In genomic region chr7:149496642-149497391, GRCh38 we compare ENCODE assay signal across 8 cellular contexts. TPM values are rescaled to one million over a fixed set of nuclear protein-coding genes. Genes with fewer than 3 reads are reported as not detected.
A peak's percentile ranks its signal among the peaks of the same experiment; 100 is the strongest.
DNase-seq lines count a peak whose midpoint lies in the region; ATAC-seq and TF ChIP-seq lines count a peak whose summit lies in the region.

No MANE protein-coding gene starts in this region.

- H3F3A ChIP-seq in OCI-LY1 (ENCODE audit: insufficient read depth, low read length): no peaks in the 10 kb centered on the region

- H3K27ac Mint-ChIP-seq in activated T-helper 2 cell treated with anti-CD3 and anti-CD28 coated beads, Interferon-gamma antibody, Interleukin-2, Interleukin-4, amounts not matched to agents 10 μg/mL and 5 μg/mL and 100 μg/mL, durations not matched to agents 14 hours and 24 hours and 36 hours: peak overlapping the region; percentile 97

- H3K4me3 Mint-ChIP-seq in activated T-helper 2 cell treated with anti-CD3 and anti-CD28 coated beads, Interferon-gamma antibody, Interleukin-2, Interleukin-4, amounts not matched to agents 10 μg/mL and 5 μg/mL and 100 μg/mL, durations not matched to agents 14 hours and 24 hours and 36 hours (ENCODE audit: low read depth): peak overlapping the region; percentile 96

- H3K9me2 ChIP-seq in OCI-LY1 (ENCODE audit: low read depth, low read length): no peaks in the 10 kb centered on the region

- intact Hi-C loops in activated T-helper 2 cell treated with anti-CD3 and anti-CD28 coated beads, Interferon-gamma antibody, Interleukin-2, Interleukin-4, amounts not matched to agents 10 μg/mL and 5 μg/mL and 100 μg/mL, durations not matched to agents 14 hours and 24 hours and 36 hours (cut with micrococcal nuclease): loop anchor here (1.0 to 10.0 kb wide), 5 partner anchors 37 to 350 kb away; partner anchors contain the start of genes ZNF398 and ZNF783
- intact Hi-C loops in upper lobe of right lung (cut with DNase I): no loop called here

- peaks cover 32% of the 10 kb centered on the region for H3K4me1 Mint-ChIP-seq in activated T-helper 2 cell treated with anti-CD3 and anti-CD28 coated beads, Interferon-gamma antibody, Interleukin-2, Interleukin-4, amounts not matched to agents 10 μg/mL and 5 μg/mL and 100 μg/mL, durations not matched to agents 14 hours and 24 hours and 36 hours (ENCODE audit: low read depth)

- H3K4me1 ChIP-seq in OCI-LY1 (ENCODE audit: insufficient read depth, low read length, severe bottlenecking): peaks cover 29% of the 10 kb centered on the region
- H3K4me1 ChIP-seq in neutrophil (ENCODE audit: control insufficient read depth in 1 of 2, insufficient read depth in 1 of 2, low read depth in 1 of 2, low read length in 1 of 2): peaks cover 31 to 38% of the 10 kb centered on the region in 2 experiments
- H3K4me1 ChIP-seq in upper lobe of right lung: peaks cover 23% of the 10 kb centered on the region

- DNase-seq in NCI-H1092 treated with DMSO at 0.1 percent for 48 hours (lab: John Stamatoyannopoulos, UW) (peak; percentile 24), NCI-H1092 (lab: John Stamatoyannopoulos, UW) (no peak), foreskin fibroblast (peak; percentile 22 to 65), upper lobe of right lung (peak; percentile 85)
- DNase-seq in activated T-helper 2 cell treated with anti-CD3 and anti-CD28 coated beads, Interferon-gamma antibody, Interleukin-2, Interleukin-4, amounts not matched to agents 10 μg/mL and 5 μg/mL and 100 μg/mL, durations not matched to agents 14 hours and 24 hours and 36 hours (ENCODE audit: low spot score): peak; percentile 31

- 0 out of 2 replicates have a peak, but pooled peaks cover 13% of the 10 kb centered on the region for H3K27me3 ChIP-seq in OCI-LY1 (ENCODE audit: insufficient read depth, low read length)
- H3K27me3 ChIP-seq in neutrophil: peaks cover 9% of the 10 kb centered on the region
- H3K27me3 ChIP-seq in upper lobe of right lung: no peaks in the 10 kb centered on the region

- peak overlapping the region; percentile 79 for H3K9ac ChIP-seq in OCI-LY1 (ENCODE audit: low read length)

- H3K4me3 ChIP-seq in OCI-LY1 (ENCODE audit: low read depth, low read length, poor library complexity, severe bottlenecking) (peak overlapping the region; percentile 80), foreskin fibroblast (ENCODE audit: low read depth in 1 of 2, low read length in 2 of 2) (peak overlapping the region; percentile 60 to 84), neutrophil (ENCODE audit: low read depth in 1 of 2, low read length in 1 of 2) (peak overlapping the region; percentile 89 to 91), upper lobe of right lung (peak overlapping the region; percentile 73)

- no peaks in the 10 kb centered on the region for H3K9me3 Mint-ChIP-seq in activated T-helper 2 cell treated with anti-CD3 and anti-CD28 coated beads, Interferon-gamma antibody, Interleukin-2, Interleukin-4, amounts not matched to agents 10 μg/mL and 5 μg/mL and 100 μg/mL, durations not matched to agents 14 hours and 24 hours and 36 hours

- peaks cover 21% of the 10 kb centered on the region; the same call in 1 of the 2 replicates for H3K36me3 ChIP-seq in OCI-LY1 (ENCODE audit: insufficient read depth, low read length)
- H3K36me3 ChIP-seq in neutrophil: peaks cover 26% of the 10 kb centered on the region
- peaks cover 25% of the 10 kb centered on the region for H3K36me3 ChIP-seq in upper lobe of right lung

- H3K27ac ChIP-seq in OCI-LY1 (ENCODE audit: low read depth, low read length, poor library complexity, severe bottlenecking): no peak overlapping the region
- H3K27ac ChIP-seq in neutrophil: peak overlapping the region; percentile 96
- H3K27ac ChIP-seq in upper lobe of right lung: peak overlapping the region; percentile 86

- peak; percentile 37 for ATAC-seq in HG02840 (IDR thresholded peaks at IDR 0.05; ENCODE audit: low FRiP score, unreplicated experiment)
- peak; percentile 39 for ATAC-seq in upper lobe of right lung

- TF ChIP-seq CTCF in OCI-LY1 (IDR thresholded peaks at IDR 0.05; ENCODE audit: low read length) (no peak), foreskin fibroblast (IDR thresholded peaks at IDR 0.05; ENCODE audit: low read depth, low read length) (no peak), neutrophil (IDR thresholded peaks at IDR 0.05) (no peak), upper lobe of right lung (IDR thresholded peaks at IDR 0.05) (no peak)

- no peaks in the 10 kb centered on the region for H3K27me3 Mint-ChIP-seq in activated T-helper 2 cell treated with anti-CD3 and anti-CD28 coated beads, Interferon-gamma antibody, Interleukin-2, Interleukin-4, amounts not matched to agents 10 μg/mL and 5 μg/mL and 100 μg/mL, durations not matched to agents 14 hours and 24 hours and 36 hours (ENCODE audit: low read depth)

- no peaks in the 10 kb centered on the region for H3K9me3 ChIP-seq in OCI-LY1 (ENCODE audit: low read length)
- no peaks in the 10 kb centered on the region for H3K9me3 ChIP-seq in neutrophil
- no peaks in the 10 kb centered on the region for H3K9me3 ChIP-seq in upper lobe of right lung

- H3K36me3 Mint-ChIP-seq in activated T-helper 2 cell treated with anti-CD3 and anti-CD28 coated beads, Interferon-gamma antibody, Interleukin-2, Interleukin-4, amounts not matched to agents 10 μg/mL and 5 μg/mL and 100 μg/mL, durations not matched to agents 14 hours and 24 hours and 36 hours (ENCODE audit: low read depth): peaks cover 37% of the 10 kb centered on the region

- H4K20me1 ChIP-seq in OCI-LY1 (ENCODE audit: insufficient read depth, low read length): no peaks in the 10 kb centered on the region

- H2AFZ ChIP-seq in OCI-LY1 (ENCODE audit: low read length): no peak overlapping the region

- peak overlapping the region; percentile 96 for H3K4me2 ChIP-seq in OCI-LY1 (ENCODE audit: low read length)

- no peaks in the 10 kb centered on the region for H3K79me2 ChIP-seq in OCI-LY1 (ENCODE audit: insufficient read depth, low read length)

RNA-seq across cellular contexts. Expression of gene ZNF746, which starts 0.8 kb away (rescaled TPM):
- 23.7 and 26.4 TPM in 2 replicates for total RNA-seq in activated T-helper 2 cell treated with anti-CD3 and anti-CD28 coated beads, Interferon-gamma antibody, Interleukin-2, Interleukin-4, amounts not matched to agents 10 μg/mL and 5 μg/mL and 100 μg/mL, durations not matched to agents 14 hours and 24 hours and 36 hours
- total RNA-seq in upper lobe of right lung: 17.0 TPM

RNA-seq across cellular contexts. Expression of gene ZNF777, which starts 36.0 kb away (rescaled TPM):
- 16.6 TPM in 2 replicates for total RNA-seq in activated T-helper 2 cell treated with anti-CD3 and anti-CD28 coated beads, Interferon-gamma antibody, Interleukin-2, Interleukin-4, amounts not matched to agents 10 μg/mL and 5 μg/mL and 100 μg/mL, durations not matched to agents 14 hours and 24 hours and 36 hours
- 11.3 TPM for total RNA-seq in upper lobe of right lung
